ENCODE assay signal across 18 cellular contexts in the genomic region with DNA sequence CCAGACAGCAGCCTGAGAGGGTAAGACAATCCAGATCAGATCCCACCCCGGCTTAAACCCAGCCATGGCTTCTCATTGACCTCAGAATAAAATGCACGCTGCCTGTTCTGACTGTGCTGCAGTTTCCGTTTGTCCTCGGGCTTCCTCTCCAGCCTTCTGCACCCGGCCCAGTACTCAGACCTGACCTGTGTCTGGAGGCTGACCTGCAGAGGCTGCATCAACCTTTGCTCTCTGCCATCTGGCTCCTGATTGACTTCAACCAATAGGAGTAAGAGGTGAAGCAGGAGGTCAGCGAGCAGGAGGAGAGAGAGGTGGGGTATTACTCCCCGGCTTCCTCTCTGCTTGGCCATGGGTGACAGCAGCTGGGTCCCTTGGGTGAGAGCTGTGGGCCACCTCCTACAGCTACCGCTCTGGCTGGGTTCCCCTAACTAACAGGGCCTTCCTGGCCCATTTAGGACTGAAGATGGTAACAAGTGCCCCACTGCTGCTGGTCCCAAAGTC. TPM values are rescaled to one million over a fixed set of nuclear protein-coding genes. Genes with fewer than 3 reads are reported as not detected.
DNase-seq lines count a peak whose midpoint lies in the region; ATAC-seq, FAIRE-seq and TF ChIP-seq lines count a peak whose summit lies in the region.
"Had no signal": no experiment of that assay in that cellular context is flagged by ENCODE, and none has a peak within 500 bp of the region (broad histone marks: within the 10 kb centered on the region; RNA-seq: fewer than 3 reads in every experiment).

No MANE protein-coding gene starts in this region.

- CTCF ChIA-PET in GM12878 (lab: Yijun Ruan, JAX), result interaction anchor here (2.0 kb wide), 1 partner anchor 255 kb away, joined by 4 read pairs; no protein-coding TSS in a partner anchor

- H3K4me2 ChIP-seq in GM12878 (ENCODE audit: control insufficient read depth, insufficient read depth), result no peak overlapping the region; the same call in 1 of the 2 replicates

- H3K4me3 Mint-ChIP-seq in CD4-positive, CD25-positive, alpha-beta regulatory T cell, result no peak overlapping the region
- H3K4me3 Mint-ChIP-seq: activated T-helper 17 cell treated with anti-CD3 and anti-CD28 coated beads, Interleukin-2, amount 50 U/mL, for 72 hours; WTC11 had no signal

- H3K79me2 ChIP-seq in GM12878 (ENCODE audit: control insufficient read depth, insufficient read depth, low read length), result no peaks in the 10 kb centered on the region

- TF ChIP-seq POLR2A in GM12878 (IDR thresholded peaks at IDR 0.05; ENCODE audit: low read depth, low read length), result no peak

- no peak for ATAC-seq in CD4-positive, CD25-positive, alpha-beta regulatory T cell (ENCODE audit: low read depth in 2 of 2)
- ATAC-seq in HG02981 (IDR thresholded peaks at IDR 0.05; ENCODE audit: unreplicated experiment) (peak; percentile 49), GM12878 (peak; percentile 78)
- ATAC-seq: activated T-helper 17 cell treated with anti-CD3 and anti-CD28 coated beads, Interleukin-2, amount 50 U/mL, for 72 hours; WTC11 had no signal

- peaks cover 8% of the 10 kb centered on the region for H3K27me3 Mint-ChIP-seq in CD4-positive, CD25-positive, alpha-beta regulatory T cell

- no peak overlapping the region for H3K4me3 ChIP-seq in CD4-positive, CD25-positive, alpha-beta regulatory T cell (ENCODE audit: low read depth, low read length)
- H3K4me3 ChIP-seq in GM12878, result no peak overlapping the region
- no peak overlapping the region for H3K4me3 ChIP-seq in dorsolateral prefrontal cortex
- H3K4me3 ChIP-seq: thoracic aorta had no signal

- peaks cover 12% of the 10 kb centered on the region for H3K4me1 ChIP-seq in CD4-positive, CD25-positive, alpha-beta regulatory T cell (ENCODE audit: control insufficient read depth, insufficient read depth, low read length, poor library complexity, severe bottlenecking)
- peaks cover 4% of the 10 kb centered on the region; the same call in 1 of the 2 replicates for H3K4me1 ChIP-seq in GM12878 (ENCODE audit: control insufficient read depth, insufficient read depth, low read length)

- no peak for DNase-seq in CD4-positive, CD25-positive, alpha-beta regulatory T cell
- DNase-seq in GM19239 (ENCODE audit: insufficient read length, low spot score), result no peak
- DNase-seq in GM12878 (ENCODE audit: low read depth, low spot score), result peak; percentile 20
- no peak for DNase-seq in SIG-M5 (lab: John Stamatoyannopoulos, UW)
- no peak for DNase-seq in G401 (ENCODE audit: low spot score)
- no peak for DNase-seq in dorsolateral prefrontal cortex
- no peak for DNase-seq in NCI-H146 (lab: John Stamatoyannopoulos, UW)
- DNase-seq: MM.1S, SHP77 had no signal

- no peak for TF ChIP-seq RAD21 in GM12878 (IDR thresholded peaks at IDR 0.05; ENCODE audit: insufficient read depth, low read depth, low read length)

- peaks cover 0 to 5% (median under 1%) of the 10 kb centered on the region in 4 donors for H3K4me1 Mint-ChIP-seq in CD4-positive, CD25-positive, alpha-beta regulatory T cell
- H3K4me1 Mint-ChIP-seq: activated T-helper 17 cell treated with anti-CD3 and anti-CD28 coated beads, Interleukin-2, amount 50 U/mL, for 72 hours had no signal

- peaks cover 0 to 7% (median 4%) of the 10 kb centered on the region in 7 donors for H3K9me3 Mint-ChIP-seq in CD4-positive, CD25-positive, alpha-beta regulatory T cell

- TF ChIP-seq CTCF in GM12878 (IDR thresholded peaks at IDR 0.05 in 2 of 3, conservative IDR thresholded peaks at IDR 0.05 in 1 of 3; ENCODE audit: control insufficient read depth in 2 of 3, extremely low read depth in 1 of 3, insufficient read depth in 1 of 3, low read depth in 3 of 3, low read length in 3 of 3) (no peak), dorsolateral prefrontal cortex (IDR thresholded peaks at IDR 0.05 in 54 of 56, conservative IDR thresholded peaks at IDR 0.05 in 2 of 56; ENCODE audit: low read depth in 1 of 56, partially characterized antibody in 56 of 56) (no peak)

- TF ChIP-seq EP300 in GM12878 (IDR thresholded peaks at IDR 0.05; ENCODE audit: borderline replicate concordance in 1 of 2, control insufficient read depth in 1 of 2, low read depth in 2 of 2, low read length in 2 of 2), result no peak

- no peaks in the 10 kb centered on the region for H3K9me3 ChIP-seq in CD4-positive, CD25-positive, alpha-beta regulatory T cell (ENCODE audit: control insufficient read depth in 2 of 2, low read length in 2 of 2)
- no peaks in the 10 kb centered on the region for H3K9me3 ChIP-seq in GM12878 (replicated peaks; ENCODE audit: control insufficient read depth, insufficient read depth, low read length)
- H3K9me3 ChIP-seq: thoracic aorta had no signal

- SMC1A ChIA-PET in GM12878 (lab: Charles Lee; ENCODE audit: uncharacterized antibody, unreplicated experiment), result no interaction called here

- RAD21 ChIA-PET in GM12878 (lab: Charles Lee; ENCODE audit: unreplicated experiment), result no interaction called here

- no peaks in the 10 kb centered on the region; the same call in 1 of the 2 replicates for H4K20me1 ChIP-seq in GM12878 (ENCODE audit: control insufficient read depth, insufficient read depth)

- H3K36me3 ChIP-seq in CD4-positive, CD25-positive, alpha-beta regulatory T cell (ENCODE audit: control insufficient read depth, insufficient read depth, low read length), result no peaks in the 10 kb centered on the region
- no peaks in the 10 kb centered on the region for H3K36me3 ChIP-seq in GM12878 (ENCODE audit: control insufficient read depth in 2 of 2, insufficient read depth in 2 of 2, low read length in 1 of 2)
- H3K36me3 ChIP-seq: thoracic aorta had no signal

- H3K27ac Mint-ChIP-seq in CD4-positive, CD25-positive, alpha-beta regulatory T cell, result peak overlapping the region in 2 of 3 donors; percentile 6 to 10
- H3K27ac Mint-ChIP-seq: WTC11 had no signal

- no peak overlapping the region for H3K9ac ChIP-seq in GM12878 (ENCODE audit: control insufficient read depth, insufficient read depth, low read length)

- intact Hi-C loops in GM12878 (cut with micrococcal nuclease; ENCODE audit: unreplicated experiment), result no loop called here
- intact Hi-C loops in dorsolateral prefrontal cortex (cut with DNase I), result no loop called here

- H2AFZ ChIP-seq in GM12878 (ENCODE audit: control insufficient read depth, low read depth, low read length), result peak overlapping the region; percentile 38

- POLR2A ChIA-PET in GM12878 (lab: Charles Lee), result no interaction called here

- BruUV-seq in GM12878 (replicated peaks; lab: Mats Ljungman, UMichigan), result no TSS peak

- in situ Hi-C loops in GM12878 (cut with MboI) (loop anchor here (5.0 kb wide), 1 partner anchor 1276 kb away; no protein-coding TSS in a partner anchor), G401 (cut with HindIII; ENCODE audit: low sequenced_read_pairs) (no loop called here)

- H3K36me3 Mint-ChIP-seq in CD4-positive, CD25-positive, alpha-beta regulatory T cell, result no peaks in the 10 kb centered on the region
- H3K36me3 Mint-ChIP-seq: WTC11 had no signal

- 0% methylated on average over 8 of the region's 8 CpGs for WGBS in GM12878 (ENCODE audit: insufficient coverage, insufficient replicate concordance, low lambda C conversion rate, missing lambda C conversion rate)

- no peaks in the 10 kb centered on the region for H3K27me3 ChIP-seq in CD4-positive, CD25-positive, alpha-beta regulatory T cell (ENCODE audit: control insufficient read depth, insufficient read depth, low read length)
- H3K27me3 ChIP-seq in GM12878 (replicated peaks in 1 of 2; ENCODE audit: control insufficient read depth in 2 of 2, insufficient read depth in 2 of 2, low read length in 1 of 2) (peaks cover 0 to 2% of the 10 kb centered on the region in 2 experiments; a peak in 1 of 4 replicates), dorsolateral prefrontal cortex (no peaks in the 10 kb centered on the region)

- H3K27ac ChIP-seq in CD4-positive, CD25-positive, alpha-beta regulatory T cell (ENCODE audit: insufficient read depth, low read length, poor library complexity, severe bottlenecking), result no peak overlapping the region
- H3K27ac ChIP-seq in GM12878 (ENCODE audit: control insufficient read depth, insufficient read depth) (no peak overlapping the region), dorsolateral prefrontal cortex (no peak overlapping the region)
- H3K27ac ChIP-seq: thoracic aorta had no signal

- FAIRE-seq in GM19239 (lab: Jason Lieb, UNC) (peak; percentile 78), GM12878 (lab: Jason Lieb, UNC) (peak; percentile 31)
- FAIRE-seq: bronchial epithelial cell had no signal

TF ChIP-seq in GM12878, 131 proteins besides CTCF, POLR2A, EP300 and RAD21:
- TF ChIP-seq NR2F1 (conservative IDR thresholded peaks at IDR 0.05) (peak; percentile 86), NR2C1 (IDR thresholded peaks at IDR 0.05) (peak; percentile 66), RB1 (IDR thresholded peaks at IDR 0.05; ENCODE audit: borderline replicate concordance) (no peak)

RNA-seq across cellular contexts. Expression of a gene that starts 46.7 kb away (rescaled TPM):
- not detected for total RNA-seq in CD4-positive, CD25-positive, alpha-beta regulatory T cell
- not detected for polyA plus RNA-seq in CD4-positive, CD25-positive, alpha-beta regulatory T cell
- total RNA-seq in GM12878 (2013; cell fraction: nucleolus; rRNA removed), result not detected in 2 replicates
- total RNA-seq in GM12878 (2014; rRNA removed), result not detected in 2 replicates
- not detected in 2 replicates for total RNA-seq in GM12878 (2014; rRNA removed; fragmentation: Illumina TruSeq; extraction: Trizol)
- not detected in 2 replicates for total RNA-seq in GM12878 (2021)
- not detected for polyA plus RNA-seq in GM12878 (2011; ENCODE audit: low read depth)
- not detected in 2 replicates for polyA plus RNA-seq in GM12878 (2011; rRNA removed)
- not detected in 2 replicates for polyA plus RNA-seq in GM12878 (2011; cell fraction: cytosol; rRNA removed)
- not detected in 2 replicates for polyA plus RNA-seq in GM12878 (2011; cell fraction: nucleus; rRNA removed)
- not detected in 2 replicates for polyA plus RNA-seq in GM12878 (2012)
- not detected in 2 replicates for polyA plus RNA-seq in GM12878 (2014; fragmentation: Illumina TruSeq; extraction: Trizol)
- not detected for polyA plus RNA-seq in GM12878 (2014; fragmentation: Nextera tagmentation; extraction: Ambion mirVana)
- not detected in 2 replicates for polyA plus RNA-seq in GM12878 (2014; rRNA removed)
- polyA plus RNA-seq in GM12878 (2016; fragmentation: Nextera tagmentation; extraction: Ambion mirVana), result not detected
- polyA minus RNA-seq in GM12878 (2011; rRNA and poly(A)+ RNA removed), result not detected in 2 replicates
- not detected in 2 replicates for polyA minus RNA-seq in GM12878 (2011; cell fraction: cytosol; rRNA and poly(A)+ RNA removed)
- polyA minus RNA-seq in GM12878 (2011; cell fraction: nucleus; rRNA and poly(A)+ RNA removed), result not detected in 2 replicates
- not detected in 2 replicates for total RNA-seq in G401 (2014; rRNA removed; shearing (Covaris generic))
- total RNA-seq in dorsolateral prefrontal cortex, result not detected
- total RNA-seq: activated T-helper 17 cell treated with anti-CD3 and anti-CD28 coated beads, Interleukin-2, amount 50 U/mL, for 72 hours; bronchial epithelial cell; epithelial cell of proximal tubule; NCI-H460; pulmonary artery endothelial cell; thoracic aorta; WTC11 had no signal
- polyA plus RNA-seq: AG04450 had no signal

Comparison
In these comparisons a context has a peak if more than half of its experiments do, and no peak if none do; other contexts are left out.
1. ATAC-seq: peak in HG02981 (single experiment) and GM12878 (single experiment); none in CD4-positive, CD25-positive, alpha-beta regulatory T cell (0 of 2).